Comparison of ENCODE assay signal across 9 cellular contexts in the genomic region with DNA sequence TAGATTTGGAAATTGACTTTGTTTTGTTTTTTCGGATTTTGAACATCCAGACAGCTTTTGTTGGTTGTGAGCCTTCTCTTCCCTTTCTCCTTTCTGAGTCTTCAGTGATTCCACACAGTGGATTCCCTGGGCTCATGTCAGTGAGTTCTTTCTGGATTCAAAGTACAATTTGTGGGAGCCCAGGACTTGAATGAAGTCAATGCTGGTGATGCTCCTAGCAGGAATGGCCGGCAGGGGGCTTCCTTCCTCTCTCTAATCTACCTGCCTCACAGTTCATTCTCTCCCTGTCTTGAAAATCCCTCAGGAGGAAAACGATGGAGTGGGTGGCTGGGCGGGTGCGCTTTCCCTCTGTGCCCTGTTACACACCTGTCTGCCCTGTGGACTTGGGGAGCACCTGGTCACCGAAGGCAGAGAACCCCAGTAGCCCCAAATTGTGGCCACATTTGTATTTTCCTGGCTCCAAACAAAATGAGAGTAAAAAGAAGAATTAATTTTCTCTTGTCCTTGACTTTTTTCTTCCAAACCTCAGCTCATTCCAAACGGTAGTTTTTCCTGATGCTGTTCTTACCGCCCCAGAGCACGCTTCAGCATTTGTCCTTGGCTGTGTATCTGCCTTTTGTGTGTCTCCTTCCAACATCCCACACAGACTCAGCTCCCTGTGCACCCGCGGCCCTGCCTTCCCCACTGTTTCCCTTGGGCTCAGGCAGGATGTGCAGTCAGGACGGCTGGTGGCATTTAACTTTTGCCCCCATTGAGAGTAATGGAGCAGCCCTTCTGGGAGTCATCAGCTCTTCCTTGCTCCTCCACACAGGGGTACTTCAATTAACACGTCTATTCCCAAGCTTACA.
DNase-seq lines count a peak whose midpoint lies in the region; ATAC-seq and TF ChIP-seq lines count a peak whose summit lies in the region.
"Had no signal": no experiment of that assay in that cellular context is flagged by ENCODE, and none has a peak within 500 bp of the region (broad histone marks: within the 10 kb centered on the region; RNA-seq: fewer than 3 reads in every experiment).

No MANE protein-coding gene starts in this region.

- H3K4me3 ChIP-seq in brain microvascular endothelial cell (ENCODE audit: low read depth, low read length) (no peak overlapping the region), neural progenitor cell (no peak overlapping the region)
- H3K4me3 ChIP-seq: BLaER1 had no signal

- no peak overlapping the region for H3K9ac ChIP-seq in neural progenitor cell
- H3K9ac ChIP-seq: BLaER1 had no signal

- H3K9me3 ChIP-seq in neural progenitor cell (ENCODE audit: low read depth) = no peaks in the 10 kb centered on the region
- no peaks in the 10 kb centered on the region for H3K9me3 ChIP-seq in CD4-positive, alpha-beta T cell (ENCODE audit: control insufficient read depth, low read length)
- H3K9me3 ChIP-seq: BLaER1 had no signal

- no peaks in the 10 kb centered on the region for H3K4me1 ChIP-seq in neural progenitor cell
- H3K4me1 ChIP-seq: BLaER1 had no signal

- H4K20me1 ChIP-seq in neural progenitor cell (ENCODE audit: low read depth) = no peaks in the 10 kb centered on the region
- H4K20me1 ChIP-seq: BLaER1 had no signal

- H3K27ac ChIP-seq in brain microvascular endothelial cell (no peak overlapping the region), neural progenitor cell (no peak overlapping the region)
- H3K27ac ChIP-seq in CD4-positive, alpha-beta T cell (ENCODE audit: low read depth, low read length) = no peak overlapping the region
- H3K27ac ChIP-seq: BLaER1 had no signal

- peaks cover 18% of the 10 kb centered on the region for H3K27me3 Mint-ChIP-seq in neural progenitor cell (ENCODE audit: insufficient read depth, low read depth)
- H3K27me3 Mint-ChIP-seq in T-cell = peaks cover 3 to 25% of the 10 kb centered on the region in 2 donors
- peaks cover 28% of the 10 kb centered on the region for H3K27me3 Mint-ChIP-seq in CD4-positive, alpha-beta T cell

- no peaks in the 10 kb centered on the region for H3K4me1 Mint-ChIP-seq in neural progenitor cell
- no peaks in the 10 kb centered on the region for H3K4me1 Mint-ChIP-seq in T-cell
- no peaks in the 10 kb centered on the region for H3K4me1 Mint-ChIP-seq in CD4-positive, alpha-beta T cell (ENCODE audit: low read depth)

- no peak overlapping the region for H3K4me3 Mint-ChIP-seq in neural progenitor cell
- no peak overlapping the region for H3K4me3 Mint-ChIP-seq in T-cell
- H3K4me3 Mint-ChIP-seq in CD4-positive, alpha-beta T cell = no peak overlapping the region

- no peaks in the 10 kb centered on the region for H3K27me3 ChIP-seq in brain microvascular endothelial cell (replicated peaks)
- H3K27me3 ChIP-seq in neural progenitor cell = no peaks in the 10 kb centered on the region
- H3K27me3 ChIP-seq in CD4-positive, alpha-beta T cell (ENCODE audit: control insufficient read depth, insufficient read depth, low read length) = no peaks in the 10 kb centered on the region
- H3K27me3 ChIP-seq: BLaER1 had no signal

- POLR2A ChIA-PET in T-cell (lab: Charles Lee) = no interaction called here
- POLR2A ChIA-PET in CD4-positive, alpha-beta T cell (lab: Charles Lee) = no interaction called here

- peaks cover 4% of the 10 kb centered on the region for H3K9me3 Mint-ChIP-seq in neural progenitor cell
- peaks cover 0 to 3% (median 0%) of the 10 kb centered on the region in 3 donors for H3K9me3 Mint-ChIP-seq in T-cell
- H3K9me3 Mint-ChIP-seq in CD4-positive, alpha-beta T cell = peaks cover 2% of the 10 kb centered on the region

- DNase-seq in NCI-H1417 (lab: John Stamatoyannopoulos, UW) (peak in 2 of 3 experiments; percentile 16 to 42), NCI-H1417 treated with DMSO at 0.1 percent for 48 hours (lab: John Stamatoyannopoulos, UW) (no peak), MV-4-11 (lab: John Stamatoyannopoulos, UW) (peak; percentile 3), brain microvascular endothelial cell (peak; percentile 22), neural progenitor cell (ENCODE audit: low spot score) (peak; percentile 58), T-cell (no peak)
- no peak for DNase-seq in CD4-positive, alpha-beta T cell

- in situ Hi-C loops in brain microvascular endothelial cell (cut with HindIII; ENCODE audit: low pct_ligation_motif_present, low sequenced_read_pairs) = no loop called here

- no peaks in the 10 kb centered on the region for H3K36me3 ChIP-seq in brain microvascular endothelial cell (replicated peaks)
- H3K36me3 ChIP-seq in neural progenitor cell = no peaks in the 10 kb centered on the region
- H3K36me3 ChIP-seq: BLaER1 had no signal

- TF ChIP-seq CTCF in brain microvascular endothelial cell (IDR thresholded peaks at IDR 0.05; ENCODE audit: low read depth, low read length, missing control alignments) (peak; percentile 63), neural progenitor cell (IDR thresholded peaks at IDR 0.05) (peak; percentile 63)
- TF ChIP-seq CTCF in CD4-positive, alpha-beta T cell (IDR thresholded peaks at IDR 0.05) = no peak

- no peaks in the 10 kb centered on the region for H3F3A ChIP-seq in neural progenitor cell (ENCODE audit: low read depth)

- ATAC-seq in GM21619 (IDR thresholded peaks at IDR 0.05; ENCODE audit: unreplicated experiment) = no peak
- no peak for ATAC-seq in T-cell (replicated peaks in 1 of 4)
- ATAC-seq in CD4-positive, alpha-beta T cell (ENCODE audit: poor library complexity) = no peak

- no peaks in the 10 kb centered on the region for H3K79me2 ChIP-seq in neural progenitor cell (ENCODE audit: low read depth)

- intact Hi-C loops in CD4-positive, alpha-beta T cell (cut with DNase I, micrococcal nuclease) = no loop called here

- H3K4me2 ChIP-seq in neural progenitor cell = no peak overlapping the region
- H3K4me2 ChIP-seq: BLaER1 had no signal

- H3K27ac Mint-ChIP-seq in neural progenitor cell (no peak overlapping the region), T-cell (no peak overlapping the region)
- no peak overlapping the region for H3K27ac Mint-ChIP-seq in CD4-positive, alpha-beta T cell

- H2AFZ ChIP-seq in neural progenitor cell (replicated peaks) = no peak overlapping the region

- H3K36me3 Mint-ChIP-seq in neural progenitor cell = no peaks in the 10 kb centered on the region
- H3K36me3 Mint-ChIP-seq in T-cell = no peaks in the 10 kb centered on the region
- no peaks in the 10 kb centered on the region for H3K36me3 Mint-ChIP-seq in CD4-positive, alpha-beta T cell (ENCODE audit: low read depth)

- CTCF ChIA-PET in T-cell (lab: Charles Lee) = no interaction called here
- CTCF ChIA-PET in CD4-positive, alpha-beta T cell (lab: Charles Lee) = no interaction called here

Comparison
In these comparisons a context has a peak if more than half of its experiments do, and no peak if none do; other contexts are left out.
1. DNase-seq: peak in NCI-H1417 (2 of 3), MV-4-11 (single experiment), brain microvascular endothelial cell (single experiment) and neural progenitor cell (single experiment); none in NCI-H1417 treated with DMSO at 0.1 percent for 48 hours (single experiment), T-cell (0 of 34) and CD4-positive, alpha-beta T cell (0 of 10).